Comparison of ENCODE assay signal across 8 cellular contexts in the genomic region with DNA sequence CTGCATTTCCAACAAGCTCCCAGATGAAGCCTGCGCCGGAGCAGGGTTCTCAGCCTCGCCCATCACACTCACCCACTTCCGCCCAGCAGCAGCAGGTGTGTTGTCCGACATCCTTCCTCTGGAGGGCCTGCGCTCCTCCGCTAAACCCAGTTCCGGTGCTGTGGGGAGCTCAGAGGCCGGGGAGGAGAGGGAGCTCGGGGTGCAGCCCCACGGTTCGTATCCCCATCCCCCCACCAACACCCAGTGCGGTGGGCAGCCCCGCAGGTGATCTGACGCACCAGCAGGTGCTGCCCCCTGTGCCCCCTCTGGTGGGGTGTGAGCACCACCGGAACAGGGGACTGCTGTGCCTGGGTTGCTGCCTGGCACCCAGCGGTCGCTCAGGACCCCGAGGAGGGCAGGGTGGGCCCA. TPM values are rescaled to one million over a fixed set of nuclear protein-coding genes. Genes with fewer than 3 reads are reported as not detected.
DNase-seq lines count a peak whose midpoint lies in the region; ATAC-seq and TF ChIP-seq lines count a peak whose summit lies in the region.

No MANE protein-coding gene starts in this region.

- peak overlapping the region; percentile 89 for H3K27ac Mint-ChIP-seq in activated naive CD8-positive, alpha-beta T cell treated with anti-CD3 and anti-CD28 coated beads for 36 hours

- peaks cover 4% of the 10 kb centered on the region for H3K36me3 Mint-ChIP-seq in activated naive CD8-positive, alpha-beta T cell treated with anti-CD3 and anti-CD28 coated beads for 36 hours

- H3K9me3 Mint-ChIP-seq in activated naive CD8-positive, alpha-beta T cell treated with anti-CD3 and anti-CD28 coated beads for 36 hours = no peaks in the 10 kb centered on the region

- no peak for ATAC-seq in GM19395 (IDR thresholded peaks at IDR 0.05; ENCODE audit: unreplicated experiment)

- H3K4me1 Mint-ChIP-seq in activated naive CD8-positive, alpha-beta T cell treated with anti-CD3 and anti-CD28 coated beads for 36 hours = peaks cover 28% of the 10 kb centered on the region

- 0 out of 3 replicates have a peak, but pooled peaks have one; percentile 17 for TF ChIP-seq CTCF in GM12872 (IDR thresholded peaks at IDR 0.05; ENCODE audit: insufficient read depth, low read depth, low read length)

- no peaks in the 10 kb centered on the region for H3K27me3 Mint-ChIP-seq in activated naive CD8-positive, alpha-beta T cell treated with anti-CD3 and anti-CD28 coated beads for 36 hours

- peak overlapping the region; percentile 83 for H3K4me3 Mint-ChIP-seq in activated naive CD8-positive, alpha-beta T cell treated with anti-CD3 and anti-CD28 coated beads for 36 hours

- DNase-seq in RPMI8226 = peak; percentile 74
- DNase-seq in activated naive CD8-positive, alpha-beta T cell treated with anti-CD3 and anti-CD28 coated beads for 36 hours = peak; percentile 62
- peak; percentile 59 for DNase-seq in stimulated activated CD8-positive, alpha-beta memory T cell treated with anti-CD3 and anti-CD28 coated beads, Interleukin-4, amount 100 ng/mL, for 48 hours
- DNase-seq in pons (ENCODE audit: low spot score) = no peak
- DNase-seq in SKM-1 treated with dmso at 0.1 percent for 144 hours (lab: John Stamatoyannopoulos, UW; ENCODE audit: unreplicated experiment) = no peak
- DNase-seq in effector CD8-positive, alpha-beta T cell (lab: John Stamatoyannopoulos, UW) = no peak

RNA-seq across cellular contexts. Expression of a gene that starts 3.4 kb away (rescaled TPM):
- 10 to 100 TPM; 21.5 to 23.7 TPM for total RNA-seq in activated naive CD8-positive, alpha-beta T cell treated with anti-CD3 and anti-CD28 coated beads for 36 hours

RNA-seq across cellular contexts. Expression of a gene that starts 24.2 kb away (rescaled TPM):
- total RNA-seq in activated naive CD8-positive, alpha-beta T cell treated with anti-CD3 and anti-CD28 coated beads for 36 hours = 100 to 1,000 TPM; 161 to 176 TPM

RNA-seq across cellular contexts. Expression of a gene that starts 24.5 kb away (rescaled TPM):
- 1 to 10 TPM; 6.8 to 7.8 TPM for total RNA-seq in activated naive CD8-positive, alpha-beta T cell treated with anti-CD3 and anti-CD28 coated beads for 36 hours

Comparison
In these comparisons a context has a peak if more than half of its experiments do, and no peak if none do; other contexts are left out.
1. DNase-seq: peak in RPMI8226 (single experiment), activated naive CD8-positive, alpha-beta T cell treated with anti-CD3 and anti-CD28 coated beads for 36 hours (single experiment) and stimulated activated CD8-positive, alpha-beta memory T cell treated with anti-CD3 and anti-CD28 coated beads, Interleukin-4, amount 100 ng/mL, for 48 hours (single experiment); none in pons (single experiment), SKM-1 treated with dmso at 0.1 percent for 144 hours (single experiment) and effector CD8-positive, alpha-beta T cell (single experiment).